8 cellular contexts compared by ENCODE assay signal in genomic region chr14:61269321-61270083, GRCh38. TPM values are rescaled to one million over a fixed set of nuclear protein-coding genes. Genes with fewer than 3 reads are reported as not detected.
A peak's percentile ranks its signal among the peaks of the same experiment; 100 is the strongest.
DNase-seq lines count a peak whose midpoint lies in the region; TF ChIP-seq lines count a peak whose summit lies in the region.

No MANE protein-coding gene starts in this region.

- H3K27ac ChIP-seq in MM.1S (ENCODE audit: low read length) (no peak overlapping the region), osteoblast (ENCODE audit: low read depth, low read length) (no peak overlapping the region), testis (no peak overlapping the region)

- in situ Hi-C loops in HAP-1 (cut with MboI; ENCODE audit: low sequenced_read_pairs): no loop called here

- H3K36me3 ChIP-seq in HAP-1 (replicated peaks): no peaks in the 10 kb centered on the region
- H3K36me3 ChIP-seq in MM.1S (replicated peaks; ENCODE audit: insufficient read depth, low read length): no peaks in the 10 kb centered on the region
- no peaks in the 10 kb centered on the region for H3K36me3 ChIP-seq in osteoblast (ENCODE audit: insufficient read depth, low read length)
- H3K36me3 ChIP-seq in testis (ENCODE audit: low read depth, missing control alignments): no peaks in the 10 kb centered on the region

- H3K4me2 ChIP-seq in MM.1S (ENCODE audit: low read depth, low read length) (peak overlapping the region; percentile 57; the same call in 1 of the 2 replicates), osteoblast (ENCODE audit: insufficient read depth, low read length) (peak overlapping the region; percentile 95)

- 0 out of 2 replicates have a peak overlapping the region, but pooled peaks have one; percentile 38 for H2AFZ ChIP-seq in MM.1S (ENCODE audit: low read length)
- H2AFZ ChIP-seq in osteoblast (ENCODE audit: low read length): peak overlapping the region; percentile 93

- H3K9me2 ChIP-seq in MM.1S (replicated peaks; ENCODE audit: insufficient read depth, low read length): no peaks in the 10 kb centered on the region

- peak overlapping the region; percentile 18 for H3K4me3 ChIP-seq in HAP-1
- peak overlapping the region; percentile 43; the same call in 1 of the 2 replicates for H3K4me3 ChIP-seq in MM.1S (ENCODE audit: low read length)
- peak overlapping the region; percentile 71 for H3K4me3 ChIP-seq in osteoblast (ENCODE audit: insufficient read depth, low read length)
- H3K4me3 ChIP-seq in testis: peak overlapping the region in 1 of 2 donors; percentile 29

- no peak for TF ChIP-seq POLR2A in testis (IDR thresholded peaks at IDR 0.05)

- DNase-seq in ELR (ENCODE audit: low read depth): peak; percentile 82
- DNase-seq in HAP-1 (ENCODE audit: low spot score in 2 of 2): peak; percentile 80 to 82
- peak; percentile 62 for DNase-seq in MM.1S
- peak; percentile 63 for DNase-seq in SHP77 treated with DMSO at 0.1 percent for 48 hours (lab: John Stamatoyannopoulos, UW)
- DNase-seq in activated effector memory CD4-positive, alpha-beta T cell treated with anti-CD3 and anti-CD28 coated beads, Interleukin-2, amount 50 U/mL, for 16 hours: peak; percentile 89
- peak; percentile 54 for DNase-seq in foreskin melanocyte
- DNase-seq in osteoblast (ENCODE audit: insufficient read length, low spot score, missing footprints): peak; percentile 86
- peak; percentile 92 for DNase-seq in testis

- H3K79me2 ChIP-seq in MM.1S (ENCODE audit: low read length) (no peaks in the 10 kb centered on the region), osteoblast (ENCODE audit: insufficient read depth, low read length) (no peaks in the 10 kb centered on the region)

- peak overlapping the region; percentile 31; the same call in 1 of the 2 replicates for H3K9ac ChIP-seq in MM.1S (ENCODE audit: low read length)

- intact Hi-C loops in testis (cut with DNase I; ENCODE audit: low total_unique reads): no loop called here

- H3K27me3 ChIP-seq in HAP-1 (ENCODE audit: low read depth): peaks cover 12% of the 10 kb centered on the region
- no peaks in the 10 kb centered on the region for H3K27me3 ChIP-seq in MM.1S (replicated peaks; ENCODE audit: insufficient read depth, low read length)
- H3K27me3 ChIP-seq in osteoblast (ENCODE audit: insufficient read depth, low read length): peaks cover 8% of the 10 kb centered on the region
- no peaks in the 10 kb centered on the region for H3K27me3 ChIP-seq in testis

- H3F3A ChIP-seq in MM.1S (ENCODE audit: insufficient read depth, low read length): no peaks in the 10 kb centered on the region

- 7 to 8% methylated on average over 21 of the region's 21 CpGs for WGBS in testis, 2 donors

- no peaks in the 10 kb centered on the region for H3K9me3 ChIP-seq in HAP-1
- no peaks in the 10 kb centered on the region for H3K9me3 ChIP-seq in MM.1S (replicated peaks; ENCODE audit: insufficient read depth, low read length)
- H3K9me3 ChIP-seq in osteoblast (ENCODE audit: low read depth, low read length): no peaks in the 10 kb centered on the region
- no peaks in the 10 kb centered on the region for H3K9me3 ChIP-seq in testis

- TF ChIP-seq CTCF in MM.1S (IDR thresholded peaks at IDR 0.05; ENCODE audit: low read length) (peak; percentile 53), osteoblast (IDR thresholded peaks at IDR 0.05; ENCODE audit: extremely low read depth, low read depth, low read length) (peak; percentile 79), testis (IDR thresholded peaks at IDR 0.05) (peak; percentile 61 to 79 (median 75))

- peaks cover 2% of the 10 kb centered on the region; the same call in 1 of the 2 replicates for H3K4me1 ChIP-seq in HAP-1
- no peaks in the 10 kb centered on the region for H3K4me1 ChIP-seq in MM.1S (ENCODE audit: low read length)
- H3K4me1 ChIP-seq in osteoblast (ENCODE audit: insufficient read depth, low read length): peaks cover 11% of the 10 kb centered on the region
- H3K4me1 ChIP-seq in testis: peaks cover 12% of the 10 kb centered on the region

- no peaks in the 10 kb centered on the region for H4K20me1 ChIP-seq in MM.1S (ENCODE audit: insufficient read depth, low read length)
- H4K20me1 ChIP-seq in osteoblast (ENCODE audit: insufficient read depth, low read length): no peaks in the 10 kb centered on the region

RNA-seq across cellular contexts. Expression of gene TMEM30B, which starts 11.6 kb away (rescaled TPM):
- total RNA-seq in osteoblast (1.1 and 1.8 TPM in 2 replicates), testis (10 to 100 TPM in 1 of 2 donors, 1 to 10 TPM in 1; 8.9 to 11.4 TPM)
- 5.9 TPM for polyA plus RNA-seq in testis (ENCODE audit: insufficient read depth, low read depth, low replicate concordance)

RNA-seq across cellular contexts. Expression of gene PRKCH, which starts 51.9 kb away (rescaled TPM):
- total RNA-seq in osteoblast (3.2 and 3.3 TPM in 2 replicates), testis (10 to 100 TPM; 25.4 to 26.8 TPM)
- 15.0 TPM for polyA plus RNA-seq in testis (ENCODE audit: insufficient read depth, low read depth, low replicate concordance)
